14 cellular contexts compared by ENCODE assay signal in genomic region chr1:245503548-245503947, GRCh38.
A peak's percentile ranks its signal among the peaks of the same experiment; 100 is the strongest.
DNase-seq lines count a peak whose midpoint lies in the region; ATAC-seq lines count a peak whose summit lies in the region.
"Had no signal": no experiment of that assay in that cellular context is flagged by ENCODE, and none has a peak within 500 bp of the region (broad histone marks: within the 10 kb centered on the region; RNA-seq: fewer than 3 reads in every experiment).

No MANE protein-coding gene starts in this region.

- H2BK120ac ChIP-seq in trophoblast cell (ENCODE audit: insufficient read depth, low read length, poor library complexity): no peak overlapping the region

- in situ Hi-C loops in G401 (cut with HindIII; ENCODE audit: low sequenced_read_pairs) (no loop called here), SK-MEL-5 (cut with HindIII; ENCODE audit: low pct_unique_long_range_greater_than_20kb, low sequenced_read_pairs) (no loop called here)

- peaks cover 0 to 3% of the 10 kb centered on the region in 2 experiments for H3K36me3 ChIP-seq in trophoblast cell (ENCODE audit: control insufficient read depth in 1 of 2, insufficient read depth in 2 of 2, low read length in 2 of 2)

- no peaks in the 10 kb centered on the region for H3K79me2 ChIP-seq in trophoblast cell (ENCODE audit: control insufficient read depth, insufficient read depth, low read length, poor library complexity)

- no peak overlapping the region for H2AK5ac ChIP-seq in trophoblast cell (ENCODE audit: low read length)

- no peak overlapping the region for H3K4me2 ChIP-seq in trophoblast cell (ENCODE audit: low read length)

- no peak overlapping the region for H2AFZ ChIP-seq in trophoblast cell (ENCODE audit: insufficient read depth, low read length, poor library complexity)

- no peak overlapping the region for H4K8ac ChIP-seq in trophoblast cell (ENCODE audit: low read depth, low read length)

- H2BK5ac ChIP-seq in trophoblast cell (ENCODE audit: low read depth, low read length, poor library complexity): no peak overlapping the region

- no peak overlapping the region for H4K91ac ChIP-seq in trophoblast cell (ENCODE audit: low read depth, low read length)

- no peak overlapping the region for H3K9ac ChIP-seq in trophoblast cell (ENCODE audit: low read length)

- no CpG with 5 or more reads among the region's 9 CpGs for WGBS in trophoblast cell (ENCODE audit: extremely low coverage, insufficient coverage, insufficient read length)

- no peak overlapping the region for H3K4me3 ChIP-seq in trophoblast cell (ENCODE audit: low read depth, low read length)

- H4K12ac ChIP-seq in trophoblast cell (ENCODE audit: low read depth, low read length): no peak overlapping the region

- H3K4me1 ChIP-seq in trophoblast cell (ENCODE audit: control insufficient read depth in 1 of 2, insufficient read depth in 2 of 2, low read length in 2 of 2): peaks cover 0 to 3% of the 10 kb centered on the region in 2 experiments

- no peak overlapping the region for H3K23ac ChIP-seq in trophoblast cell (ENCODE audit: low read length)

- no peak overlapping the region for H2BK12ac ChIP-seq in trophoblast cell (ENCODE audit: low read length)

- H3K14ac ChIP-seq in trophoblast cell (ENCODE audit: low read length): no peak overlapping the region

- H3K18ac ChIP-seq in trophoblast cell (ENCODE audit: low read length): no peak overlapping the region

- DNase-seq in G401 (ENCODE audit: low spot score) (peak; percentile 40), SK-MEL-5 (ENCODE audit: low read depth, low spot score) (peak; percentile 8), cerebellar cortex (ENCODE audit: low spot score) (peak; percentile 24), trophoblast cell (peak; percentile 10 to 24), cerebellar nuclear complex (lab: John Stamatoyannopoulos, UW) (no peak)
- DNase-seq: CD4-positive, alpha-beta memory T cell; DMS 273 treated with DMSO at 0.1 percent for 48 hours; DMS79; EL; GF-D8; GOT3; HCEC 1CT had no signal

- no peak overlapping the region for H3K4ac ChIP-seq in trophoblast cell (ENCODE audit: low read depth, low read length)

- H3K79me1 ChIP-seq in trophoblast cell (ENCODE audit: low read length): no peaks in the 10 kb centered on the region

- no peak overlapping the region for H3K27ac ChIP-seq in trophoblast cell (ENCODE audit: low read depth, low read length)

- no peaks in the 10 kb centered on the region for H3K27me3 ChIP-seq in trophoblast cell (ENCODE audit: insufficient read depth, low read length)

- no peaks in the 10 kb centered on the region for H3K9me3 ChIP-seq in trophoblast cell (ENCODE audit: insufficient read depth, low read depth, low read length)

- ATAC-seq in HG02970 (IDR thresholded peaks at IDR 0.05; ENCODE audit: low FRiP score, unreplicated experiment) (no peak), HG02588 (IDR thresholded peaks at IDR 0.05; ENCODE audit: unreplicated experiment) (no peak)

Comparison
In these comparisons a context has a peak if more than half of its experiments do, and no peak if none do; other contexts are left out.
1. DNase-seq: peak in G401 (single experiment), SK-MEL-5 (single experiment), cerebellar cortex (single experiment) and trophoblast cell (2 of 2); none in cerebellar nuclear complex (0 of 2).